Comparison of ENCODE assay signal across 26 cellular contexts in the genomic region with DNA sequence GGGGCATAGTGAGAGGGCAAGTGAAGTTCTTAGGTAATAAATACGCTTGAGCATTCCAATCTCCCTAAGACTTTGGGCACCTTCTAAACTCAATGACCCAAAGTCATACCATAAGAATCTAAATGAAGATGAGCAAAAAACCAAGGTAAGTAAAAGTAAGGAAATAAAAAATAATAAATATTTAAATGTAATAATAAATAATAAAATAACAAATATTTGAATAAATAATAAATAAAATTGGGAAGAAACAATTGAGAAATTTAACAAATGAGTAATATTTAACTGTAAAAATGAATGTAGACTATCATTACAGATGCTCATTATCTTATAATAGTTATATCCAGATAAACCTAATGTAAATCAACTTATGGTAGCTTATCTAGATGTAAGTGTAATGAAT.
"Had no signal": no experiment of that assay in that cellular context is flagged by ENCODE, and none has a peak within 500 bp of the region (broad histone marks: within the 10 kb centered on the region; RNA-seq: fewer than 3 reads in every experiment).

No MANE protein-coding gene starts in this region.

- H3K4me1 ChIP-seq: left ventricle myocardium inferior, prostate gland, spleen, testis, thyroid gland, transverse colon, upper lobe of left lung, vagina had no signal

- FAIRE-seq: islet of Langerhans had no signal

- DNase-seq: hypothalamus; immature natural killer cell; left ventricle myocardium inferior; mesendoderm; naive B cell; ovary; posterior cingulate gyrus; retina; right cardiac atrium; spleen; stimulated activated CD4-positive, alpha-beta T cell treated with anti-CD3 and anti-CD28 coated beads, Interleukin-4, amount 100 ng/mL, for 24 hours; stimulated activated CD8-positive, alpha-beta memory T cell treated with anti-CD3 and anti-CD28 coated beads, Interleukin-4, amount 100 ng/mL, for 48 hours; stimulated activated naive CD4-positive, alpha-beta T cell treated with Interleukin-2 at 50 U/mL for 16 hours; stimulated activated naive CD8-positive, alpha-beta T cell treated with anti-CD3 and anti-CD28 coated beads, Interleukin-15, amount 100 ng/mL, for 72 hours; testis; thyroid gland; transverse colon; upper lobe of left lung had no signal

- ATAC-seq: natural killer cell treated with Interleukin-12 subunit alpha and Interleukin-12 subunit beta and Interleukin-15 and Interleukin-18, amount 100 ng/mL, for 72 hours; right cardiac atrium; sciatic nerve; stimulated activated memory B cell treated with anti-CD40 and anti-IgM and Interleukin-4, amounts not matched to agents 10 μg/mL and 1 μg/mL and 100 μg/mL, for 72 hours; stimulated activated naive CD8-positive, alpha-beta T cell treated with anti-CD3 and anti-CD28 coated beads, Interleukin-15, amount 100 ng/mL, for 72 hours had no signal

- H3K9me3 ChIP-seq: ovary, prostate gland, testis, thyroid gland, vagina had no signal

- H3K27me3 ChIP-seq: ovary, spleen, testis, thyroid gland, transverse colon, upper lobe of left lung, vagina had no signal

- H3K27ac ChIP-seq: left ventricle myocardium inferior, ovary, prostate gland, skin epidermis, spleen, testis, thyroid gland, transverse colon, upper lobe of left lung, vagina had no signal

- H3K4me3 ChIP-seq: left ventricle myocardium inferior, lung, ovary, prostate gland, skin epidermis, spleen, testis, thyroid gland, transverse colon, upper lobe of left lung, vagina had no signal

- H3K36me3 ChIP-seq: left ventricle myocardium inferior, ovary, prostate gland, spleen, thyroid gland, transverse colon, upper lobe of left lung, vagina had no signal
